ENCODE assay signal across 15 cellular contexts in the genomic region with DNA sequence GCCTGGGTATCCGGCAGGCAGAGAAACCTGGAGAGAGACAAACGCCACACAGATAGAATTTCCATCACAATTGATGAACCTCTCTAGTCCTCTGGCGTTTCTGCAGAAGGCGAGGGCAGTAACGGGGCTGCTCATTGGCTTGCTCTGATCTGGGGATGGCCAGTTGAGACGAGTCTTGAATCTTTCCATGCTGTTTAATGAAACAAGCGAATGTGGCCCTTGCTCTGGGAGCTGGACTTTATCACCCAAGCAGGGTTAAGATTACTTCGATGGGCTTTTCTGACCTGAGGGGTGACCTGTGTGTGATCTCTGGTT. TPM values are rescaled to one million over a fixed set of nuclear protein-coding genes. Genes with fewer than 3 reads are reported as not detected.
A peak's percentile ranks its signal among the peaks of the same experiment; 100 is the strongest.
DNase-seq lines count a peak whose midpoint lies in the region; ATAC-seq and TF ChIP-seq lines count a peak whose summit lies in the region.
"Had no signal": no experiment of that assay in that cellular context is flagged by ENCODE, and none has a peak within 500 bp of the region (broad histone marks: within the 10 kb centered on the region; RNA-seq: fewer than 3 reads in every experiment).

No MANE protein-coding gene starts in this region.

- BruUV-seq in HCT116 (replicated peaks; lab: Mats Ljungman, UMichigan) (no TSS peak), PC-3 (replicated peaks; lab: Mats Ljungman, UMichigan) (no TSS peak)

- H3K4me1 ChIP-seq in HCT116 (ENCODE audit: control insufficient read depth in 1 of 2, insufficient read depth in 2 of 2, low read length in 2 of 2) = peaks cover 0 to 6% of the 10 kb centered on the region in 2 experiments; a peak in 1 of 4 replicates
- peaks cover 6% of the 10 kb centered on the region; the same call in 1 of the 2 replicates for H3K4me1 ChIP-seq in PC-3 (ENCODE audit: insufficient read depth, low read length)
- peaks cover 19% of the 10 kb centered on the region for H3K4me1 ChIP-seq in iPS-18a (ENCODE audit: control insufficient read depth, low read depth, low read length)
- H3K4me1 ChIP-seq in trophoblast cell (ENCODE audit: control insufficient read depth in 1 of 2, insufficient read depth in 2 of 2, low read length in 2 of 2) = peaks cover 2 to 8% of the 10 kb centered on the region in 2 experiments

- no peak overlapping the region for H3K4ac ChIP-seq in trophoblast cell (ENCODE audit: low read depth, low read length)

- TF ChIP-seq RAD21 in HCT116 (IDR thresholded peaks at IDR 0.05; ENCODE audit: low read depth) = no peak

- H2AK5ac ChIP-seq in trophoblast cell (ENCODE audit: low read length) = no peak overlapping the region

- no peaks in the 10 kb centered on the region for H3K79me2 ChIP-seq in HCT116 (ENCODE audit: insufficient read depth, low read length)
- no peaks in the 10 kb centered on the region for H3K79me2 ChIP-seq in PC-3 (ENCODE audit: low read length)
- H3K79me2 ChIP-seq in trophoblast cell (ENCODE audit: control insufficient read depth, insufficient read depth, low read length, poor library complexity) = no peaks in the 10 kb centered on the region

- H3K36me3 ChIP-seq in HCT116 (ENCODE audit: control insufficient read depth in 1 of 2, insufficient read depth in 2 of 2, low read length in 2 of 2) = no peaks in the 10 kb centered on the region
- no peaks in the 10 kb centered on the region for H3K36me3 ChIP-seq in PC-3 (ENCODE audit: low read depth, low read length)
- no peaks in the 10 kb centered on the region for H3K36me3 ChIP-seq in iPS-18a (ENCODE audit: control insufficient read depth, low read depth, low read length)
- H3K36me3 ChIP-seq in trophoblast cell (ENCODE audit: control insufficient read depth in 1 of 2, insufficient read depth in 2 of 2, low read length in 2 of 2) = no peaks in the 10 kb centered on the region

- no peak overlapping the region for H4K12ac ChIP-seq in trophoblast cell (ENCODE audit: low read depth, low read length)

- H3K4me3 ChIP-seq in HCT116 (replicated peaks in 1 of 2; ENCODE audit: low read depth in 1 of 2, low read length in 2 of 2) = no peak overlapping the region
- peak overlapping the region; percentile 44; the same call in 1 of the 2 replicates for H3K4me3 ChIP-seq in PC-3 (ENCODE audit: low read length)
- H3K4me3 ChIP-seq in iPS-18a (ENCODE audit: low read length) = peak overlapping the region; percentile 57
- H3K4me3 ChIP-seq in trophoblast cell (ENCODE audit: low read depth, low read length) = no peak overlapping the region
- H3K4me3 ChIP-seq: GM23248, SK-N-MC had no signal

- no peak overlapping the region for H3K14ac ChIP-seq in trophoblast cell (ENCODE audit: low read length)

- H3K27me3 ChIP-seq in HCT116 (ENCODE audit: insufficient read depth, low read length) = no peaks in the 10 kb centered on the region
- no peaks in the 10 kb centered on the region for H3K27me3 ChIP-seq in PC-3 (ENCODE audit: low read length)
- H3K27me3 ChIP-seq in iPS-18a (ENCODE audit: control insufficient read depth, insufficient read depth, low read length) = peaks cover 12% of the 10 kb centered on the region
- H3K27me3 ChIP-seq in trophoblast cell (ENCODE audit: insufficient read depth, low read length) = no peaks in the 10 kb centered on the region

- DNase-seq in HCT116 (ENCODE audit: low read depth, low spot score) = no peak
- DNase-seq in PC-3 = no peak
- no peak for DNase-seq in trophoblast cell
- DNase-seq in putamen (ENCODE audit: low spot score) = no peak
- DNase-seq in NCI-H1436 (lab: John Stamatoyannopoulos, UW) = no peak
- DNase-seq: DMS79 treated with DMSO at 0.1 percent for 48 hours; effector CD4-positive, alpha-beta T cell; foreskin melanocyte; NCI-H1417 treated with DMSO at 0.1 percent for 48 hours; T-helper 17 cell had no signal

- CTCF ChIA-PET in HCT116 (lab: Charles Lee) = interaction anchor here (0.6 to 2.1 kb wide), 5 partner anchors 9 to 157 kb away, joined by 3 to 14 read pairs (median 5); no protein-coding TSS in a partner anchor
- CTCF ChIA-PET in PC-3 (lab: Charles Lee) = no interaction called here

- H4K8ac ChIP-seq in trophoblast cell (ENCODE audit: low read depth, low read length) = no peak overlapping the region

- H3K9me3 ChIP-seq in HCT116 (ENCODE audit: control insufficient read depth in 1 of 2, insufficient read depth in 1 of 2, low read depth in 1 of 2, low read length in 2 of 2) (no peaks in the 10 kb centered on the region), PC-3 (ENCODE audit: low read length) (no peaks in the 10 kb centered on the region), iPS-18a (ENCODE audit: control insufficient read depth, low read depth, low read length) (no peaks in the 10 kb centered on the region), trophoblast cell (ENCODE audit: insufficient read depth, low read depth, low read length) (peaks cover 2% of the 10 kb centered on the region)

- POLR2A ChIA-PET in HCT116 (lab: Charles Lee) (no interaction called here), PC-3 (lab: Charles Lee; ENCODE audit: unreplicated experiment) (no interaction called here)

- H3K18ac ChIP-seq in trophoblast cell (ENCODE audit: low read length) = no peak overlapping the region

- H4K20me1 ChIP-seq in HCT116 (ENCODE audit: insufficient read depth) (no peaks in the 10 kb centered on the region), PC-3 (ENCODE audit: low read length) (no peaks in the 10 kb centered on the region)

- H3K4me2 ChIP-seq in HCT116 (ENCODE audit: low read length) (no peak overlapping the region), PC-3 (ENCODE audit: low read length) (peak overlapping the region; percentile 75), trophoblast cell (ENCODE audit: low read length) (peak overlapping the region; percentile 22)

- intact Hi-C loops in HCT116 (cut with micrococcal nuclease) = no loop called here
- intact Hi-C loops in PC-3 (cut with micrococcal nuclease) = no loop called here

- no peak overlapping the region for H2BK12ac ChIP-seq in trophoblast cell (ENCODE audit: low read length)

- TF ChIP-seq CTCF in HCT116 (IDR thresholded peaks at IDR 0.05 in 2 of 3, conservative IDR thresholded peaks at IDR 0.05 in 1 of 3; ENCODE audit: borderline replicate concordance in 1 of 3, insufficient read depth in 1 of 3, low read depth in 2 of 3, low read length in 2 of 3) = no peak
- no peak for TF ChIP-seq CTCF in PC-3 (conservative IDR thresholded peaks at IDR 0.05; ENCODE audit: low read depth, low read length)

- H2BK120ac ChIP-seq in trophoblast cell (ENCODE audit: insufficient read depth, low read length, poor library complexity) = no peak overlapping the region

- no CpG with 5 or more reads among the region's 8 CpGs for WGBS in trophoblast cell (ENCODE audit: extremely low coverage, insufficient coverage, insufficient read length)

- H3K27ac ChIP-seq in HCT116 (ENCODE audit: low read depth, low read length) = no peak overlapping the region
- no peak overlapping the region for H3K27ac ChIP-seq in PC-3 (ENCODE audit: low read length)
- no peak overlapping the region for H3K27ac ChIP-seq in iPS-18a (ENCODE audit: low read length)
- no peak overlapping the region for H3K27ac ChIP-seq in trophoblast cell (ENCODE audit: low read depth, low read length)
- H3K27ac ChIP-seq: GM23248, HL-60, SK-N-MC had no signal

- RAD21 ChIA-PET in HCT116 (lab: Charles Lee; ENCODE audit: low non-redundant PET in 1 of 2, low total read pairs in 2 of 2, uncharacterized antibody in 2 of 2, unreplicated experiment in 2 of 2) = no interaction called here

- H3K79me1 ChIP-seq in trophoblast cell (ENCODE audit: low read length) = no peaks in the 10 kb centered on the region

- H3K9me2 ChIP-seq in HCT116 (ENCODE audit: insufficient read depth) (no peaks in the 10 kb centered on the region), PC-3 (replicated peaks; ENCODE audit: low read length) (no peaks in the 10 kb centered on the region)

- no peak overlapping the region for H3K23ac ChIP-seq in trophoblast cell (ENCODE audit: low read length)

- ATAC-seq in HCT116 = no peak
- no peak for ATAC-seq in PC-3
- ATAC-seq in HG03342 (IDR thresholded peaks at IDR 0.05; ENCODE audit: unreplicated experiment) = no peak
- ATAC-seq: T-helper 17 cell had no signal

- no peaks in the 10 kb centered on the region for H3F3A ChIP-seq in PC-3 (ENCODE audit: low read length, unreplicated experiment)

- no peak overlapping the region for H2BK5ac ChIP-seq in trophoblast cell (ENCODE audit: low read depth, low read length, poor library complexity)

- peak overlapping the region; percentile 72 for H2AFZ ChIP-seq in HCT116 (ENCODE audit: low read depth, low read length, poor library complexity, severe bottlenecking)
- H2AFZ ChIP-seq in PC-3 (ENCODE audit: low read length) = peak overlapping the region; percentile 74
- H2AFZ ChIP-seq in trophoblast cell (ENCODE audit: insufficient read depth, low read length, poor library complexity) = no peak overlapping the region
- H2AFZ ChIP-seq: GM23248 had no signal

- TF ChIP-seq POLR2A in HCT116 (IDR thresholded peaks at IDR 0.05; ENCODE audit: borderline replicate concordance, extremely low read depth, insufficient read depth, insufficient read length) = no peak

- no peak overlapping the region for H3K9ac ChIP-seq in HCT116 (ENCODE audit: low read length)
- no peak overlapping the region for H3K9ac ChIP-seq in PC-3 (ENCODE audit: low read length)
- peak overlapping the region; percentile 59 for H3K9ac ChIP-seq in iPS-18a (ENCODE audit: low read length)
- H3K9ac ChIP-seq in trophoblast cell (ENCODE audit: low read length) = no peak overlapping the region
- H3K9ac ChIP-seq: GM23248 had no signal

- no peak overlapping the region for H4K91ac ChIP-seq in trophoblast cell (ENCODE audit: low read depth, low read length)

TF ChIP-seq in HCT116, 20 proteins besides CTCF, POLR2A, EP300 and RAD21 (continues in another document):
- TF ChIP-seq TCF7L2 (IDR thresholded peaks at IDR 0.05; ENCODE audit: borderline replicate concordance, extremely low read depth, insufficient read depth, insufficient read length) = no peak

RNA-seq across cellular contexts. Expression of gene CLMN, which starts 42.4 kb away (rescaled TPM):
- total RNA-seq in HCT116 (2021; ENCODE audit: unreplicated experiment) (33.4 TPM), PC-3 (2014; rRNA removed) (3.5 and 3.7 TPM in 2 replicates)
- polyA plus RNA-seq in HCT116 (2012) = 13.3 and 13.8 TPM in 2 replicates
- 7.4 and 7.6 TPM in 2 replicates for polyA plus RNA-seq in trophoblast cell (2013)

Comparison
In these comparisons a context has a peak if more than half of its experiments do, and no peak if none do; other contexts are left out.
1. H3K4me3 ChIP-seq: peak in PC-3 (single experiment) and iPS-18a (single experiment); none in HCT116 (0 of 2) and trophoblast cell (single experiment).